In the genomic region with DNA sequence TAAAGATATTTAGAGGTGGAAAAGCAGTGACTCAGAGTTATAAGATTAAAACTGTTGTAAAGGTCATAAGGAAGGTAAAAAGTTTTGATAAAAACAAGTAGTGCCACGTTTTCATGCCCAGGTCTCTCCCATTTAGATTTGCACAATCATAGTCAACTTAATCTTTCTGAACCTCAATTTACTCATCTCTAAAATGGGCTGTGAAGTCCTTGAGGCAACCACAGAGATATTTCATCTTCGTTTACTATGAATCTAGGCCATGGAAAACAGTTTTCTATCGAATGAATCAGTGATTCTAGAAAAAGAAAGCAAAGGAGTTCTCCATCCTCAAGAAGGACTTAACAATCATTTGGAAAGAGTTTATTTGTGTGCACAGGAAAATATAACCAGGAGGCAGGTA, we compare ENCODE assay signal across 24 cellular contexts.
"Had no signal": no experiment of that assay in that cellular context is flagged by ENCODE, and none has a peak within 500 bp of the region (broad histone marks: within the 10 kb centered on the region; RNA-seq: fewer than 3 reads in every experiment).

No MANE protein-coding gene starts in this region.

- FAIRE-seq: TTC549 had no signal

- ATAC-seq: T-helper 17 cell had no signal

- H3K27ac Mint-ChIP-seq: activated B cell treated with CpG ODN at 0.5 μM for 24 hours; activated CD4-positive, alpha-beta memory T cell treated with anti-CD3 and anti-CD28 coated beads, Interleukin-2, amount 10 ng/mL, durations not matched to agents 7 days and 5 days; activated CD4-positive, alpha-beta T cell treated with anti-CD3 and anti-CD28 coated beads, Interleukin-2, amount 10 ng/mL, durations not matched to agents 7 days and 5 days; activated naive CD4-positive, alpha-beta T cell treated with anti-CD3 and anti-CD28 coated beads, Interleukin-2, amount 10 ng/mL, durations not matched to agents 7 days and 5 days; activated naive CD8-positive, alpha-beta T cell treated with anti-CD3 and anti-CD28 coated beads for 36 hours; activated T-helper 2 cell treated with anti-CD3 and anti-CD28 coated beads, Interferon-gamma antibody, Interleukin-2, Interleukin-4, amounts not matched to agents 10 μg/mL and 5 μg/mL and 100 μg/mL, durations not matched to agents 14 hours and 24 hours and 36 hours; T-helper 17 cell had no signal

- H3K36me3 Mint-ChIP-seq: activated naive CD4-positive, alpha-beta T cell treated with anti-CD3 and anti-CD28 coated beads, Interleukin-2, amount 10 ng/mL, durations not matched to agents 7 days and 5 days; activated naive CD8-positive, alpha-beta T cell treated with anti-CD3 and anti-CD28 coated beads for 36 hours had no signal

- H3K27me3 Mint-ChIP-seq: activated B cell treated with CpG ODN at 0.5 μM for 24 hours; activated CD4-positive, alpha-beta memory T cell treated with anti-CD3 and anti-CD28 coated beads, Interleukin-2, amount 10 ng/mL, durations not matched to agents 7 days and 5 days; activated naive CD4-positive, alpha-beta T cell treated with anti-CD3 and anti-CD28 coated beads, Interleukin-2, amount 10 ng/mL, durations not matched to agents 7 days and 5 days had no signal

- DNase-seq: activated B cell treated with CpG ODN at 0.5 μM for 24 hours; activated CD4-positive, alpha-beta memory T cell treated with anti-CD3 and anti-CD28 coated beads, Interleukin-2, amount 10 ng/mL, durations not matched to agents 7 days and 5 days; activated CD4-positive, alpha-beta T cell treated with anti-CD3 and anti-CD28 coated beads for 1 hour; activated CD4-positive, alpha-beta T cell treated with anti-CD3 and anti-CD28 coated beads, Interleukin-2, amount 10 ng/mL, durations not matched to agents 7 days and 5 days; activated gamma-delta T cell treated with Interleukin-2 at 50 U/mL for 16 hours; activated naive CD4-positive, alpha-beta T cell treated with anti-CD3 and anti-CD28 coated beads, Interleukin-2, amount 10 ng/mL, durations not matched to agents 7 days and 5 days; activated naive CD8-positive, alpha-beta T cell treated with anti-CD3 and anti-CD28 coated beads for 36 hours; activated T-cell treated with anti-CD3 and anti-CD28 coated beads for 4 hours; activated T-cell treated with anti-CD3 and anti-CD28 coated beads, Interleukin-2, amount 50 U/mL, for 48 hours; KG1; MV-4-11; NCI-H1092 treated with DMSO at 0.1 percent for 48 hours; NCI-H1417 treated with DMSO at 0.1 percent for 48 hours; NCI-H1694 treated with DMSO at 0.1 percent for 48 hours; NCI-H2029 treated with DMSO at 0.1 percent for 48 hours; NCI-H345; NCI-H510A; NCI-H526 treated with DMSO at 0.1 percent for 48 hours; NK-92 treated with Interleukin-12 subunit alpha and Interleukin-12 subunit beta, amount 100 ng/mL, for 24 hours; SHP77 treated with DMSO at 0.1 percent for 48 hours; T-helper 17 cell; T-helper 9 cell had no signal

- H3K9me3 Mint-ChIP-seq: activated B cell treated with CpG ODN at 0.5 μM for 24 hours; activated CD4-positive, alpha-beta memory T cell treated with anti-CD3 and anti-CD28 coated beads, Interleukin-2, amount 10 ng/mL, durations not matched to agents 7 days and 5 days; activated CD4-positive, alpha-beta T cell treated with anti-CD3 and anti-CD28 coated beads, Interleukin-2, amount 10 ng/mL, durations not matched to agents 7 days and 5 days; activated naive CD4-positive, alpha-beta T cell treated with anti-CD3 and anti-CD28 coated beads, Interleukin-2, amount 10 ng/mL, durations not matched to agents 7 days and 5 days; activated naive CD8-positive, alpha-beta T cell treated with anti-CD3 and anti-CD28 coated beads for 36 hours; activated T-helper 2 cell treated with anti-CD3 and anti-CD28 coated beads, Interferon-gamma antibody, Interleukin-2, Interleukin-4, amounts not matched to agents 10 μg/mL and 5 μg/mL and 100 μg/mL, durations not matched to agents 14 hours and 24 hours and 36 hours had no signal

- H3K4me3 Mint-ChIP-seq: activated B cell treated with CpG ODN at 0.5 μM for 24 hours; activated CD4-positive, alpha-beta memory T cell treated with anti-CD3 and anti-CD28 coated beads, Interleukin-2, amount 10 ng/mL, durations not matched to agents 7 days and 5 days; activated CD4-positive, alpha-beta T cell treated with anti-CD3 and anti-CD28 coated beads, Interleukin-2, amount 10 ng/mL, durations not matched to agents 7 days and 5 days; activated naive CD4-positive, alpha-beta T cell treated with anti-CD3 and anti-CD28 coated beads, Interleukin-2, amount 10 ng/mL, durations not matched to agents 7 days and 5 days; activated naive CD8-positive, alpha-beta T cell treated with anti-CD3 and anti-CD28 coated beads for 36 hours; T-helper 17 cell had no signal

- H3K4me1 Mint-ChIP-seq: activated CD4-positive, alpha-beta memory T cell treated with anti-CD3 and anti-CD28 coated beads, Interleukin-2, amount 10 ng/mL, durations not matched to agents 7 days and 5 days had no signal
